Comparison of ENCODE assay signal across 8 cellular contexts in genomic region chr17:79803997-79804855, GRCh38. TPM values are rescaled to one million over a fixed set of nuclear protein-coding genes. Genes with fewer than 3 reads are reported as not detected.
DNase-seq lines count a peak whose midpoint lies in the region; ATAC-seq and TF ChIP-seq lines count a peak whose summit lies in the region.

No MANE protein-coding gene starts in this region.

- H3K9me3 Mint-ChIP-seq in Caco-2 (ENCODE audit: unreplicated experiment) (no peaks in the 10 kb centered on the region), memory B cell (peaks cover 5% of the 10 kb centered on the region)

- H3K9ac ChIP-seq in Karpas-422 (ENCODE audit: low read length), result peak overlapping the region; percentile 63

- intact Hi-C loops in Caco-2 (cut with micrococcal nuclease; ENCODE audit: unreplicated experiment), result loop anchor here (5.0 kb wide), 1 partner anchor 33 kb away; the partner anchor contains the start of gene CBX4

- H3K27ac Mint-ChIP-seq in Caco-2 (ENCODE audit: unreplicated experiment) (peak overlapping the region; percentile 51), memory B cell (peak overlapping the region; percentile 82)

- peak overlapping the region; percentile 70 for H3K4me2 ChIP-seq in Karpas-422 (ENCODE audit: low read depth, low read length, poor library complexity, severe bottlenecking)

- ATAC-seq in GM21423 (IDR thresholded peaks at IDR 0.05; ENCODE audit: unreplicated experiment) (peak; percentile 69), memory B cell (ENCODE audit: low read depth) (peak; percentile 88)

- H3K4me3 ChIP-seq in Caco-2 (ENCODE audit: low read depth, low read length) (peak overlapping the region; percentile 61), Karpas-422 (ENCODE audit: low read length) (peak overlapping the region; percentile 60)

- DNase-seq in Caco-2, result peak; percentile 71 to 80
- peak; percentile 91 for DNase-seq in Karpas-422
- DNase-seq in activated T-cell treated with anti-CD3 and anti-CD28 coated beads, Interleukin-2, amount 50 U/mL, for 1 hour, result peak; percentile 52
- DNase-seq in memory B cell (ENCODE audit: low spot score in 2 of 2), result peak; percentile 52 to 60
- DNase-seq in AG08396 (ENCODE audit: low spot score), result no peak
- no peak for DNase-seq in ureter (ENCODE audit: low spot score)
- no peak for DNase-seq in iPS-NIHi11 (ENCODE audit: low spot score)

- H3K9me3 ChIP-seq in Caco-2 (no peaks in the 10 kb centered on the region), Karpas-422 (ENCODE audit: low read length) (no peaks in the 10 kb centered on the region)

- TSS peak; percentile 45 for BruUV-seq in Caco-2 (replicated peaks; lab: Mats Ljungman, UMichigan)

- TF ChIP-seq CTCF in Caco-2 (IDR thresholded peaks at IDR 0.05; ENCODE audit: insufficient read depth in 1 of 2, low read depth in 1 of 2, low read length in 1 of 2, severe bottlenecking in 1 of 2, unreplicated experiment in 1 of 2), result no peak

- H3K9me2 ChIP-seq in Karpas-422 (replicated peaks; ENCODE audit: insufficient read depth, low read length), result no peaks in the 10 kb centered on the region

- H3K27me3 ChIP-seq in Caco-2 (replicated peaks; ENCODE audit: control insufficient read depth, insufficient read depth, low read length) (no peaks in the 10 kb centered on the region), Karpas-422 (ENCODE audit: low read length) (no peaks in the 10 kb centered on the region)

- POLR2A ChIA-PET in Caco-2 (lab: Charles Lee), result interaction anchor here (0.8 to 1.4 kb wide), 3 partner anchors 35 to 190 kb away, joined by 3 to 7 read pairs (median 5); partner anchors contain the start of gene CBX4

- H3K36me3 Mint-ChIP-seq in Caco-2 (ENCODE audit: insufficient read depth, unreplicated experiment), result peaks cover 11% of the 10 kb centered on the region
- peaks cover 7% of the 10 kb centered on the region for H3K36me3 Mint-ChIP-seq in memory B cell

- peak overlapping the region; percentile 59; the same call in 1 of the 2 replicates for H2AFZ ChIP-seq in Karpas-422 (ENCODE audit: low read length)

- H4K20me1 ChIP-seq in Karpas-422 (ENCODE audit: insufficient read depth, low read depth, low read length), result no peaks in the 10 kb centered on the region

- no peaks in the 10 kb centered on the region for H3K36me3 ChIP-seq in Caco-2 (ENCODE audit: control insufficient read depth, insufficient read depth, low read length)
- H3K36me3 ChIP-seq in Karpas-422 (ENCODE audit: insufficient read depth, low read length), result no peaks in the 10 kb centered on the region

- H3K79me2 ChIP-seq in Karpas-422 (ENCODE audit: low read length), result no peaks in the 10 kb centered on the region

- CTCF ChIA-PET in Caco-2 (lab: Charles Lee), result interaction anchor here (0.7 to 1.6 kb wide), 5 partner anchors 35 to 112 kb away, joined by 3 to 6 read pairs (median 5); partner anchors contain the start of gene CBX4

- H3K4me3 Mint-ChIP-seq in Caco-2 (ENCODE audit: unreplicated experiment), result peak overlapping the region; percentile 84
- H3K4me3 Mint-ChIP-seq in memory B cell, result peak overlapping the region; percentile 59

- peak overlapping the region; percentile 56 for H3K27ac ChIP-seq in Karpas-422 (ENCODE audit: low read length)

- H3K4me1 Mint-ChIP-seq in Caco-2 (ENCODE audit: low read depth, unreplicated experiment) (peaks cover 22% of the 10 kb centered on the region), memory B cell (peaks cover 20% of the 10 kb centered on the region)

- no peaks in the 10 kb centered on the region for H3K27me3 Mint-ChIP-seq in Caco-2 (ENCODE audit: insufficient read depth, unreplicated experiment)
- peaks cover 45% of the 10 kb centered on the region for H3K27me3 Mint-ChIP-seq in memory B cell

- H3K4me1 ChIP-seq in Caco-2 (peaks cover 28% of the 10 kb centered on the region), Karpas-422 (ENCODE audit: low read length) (peaks cover 50% of the 10 kb centered on the region)

RNA-seq across cellular contexts. Expression of gene CBX8, which starts 7.3 kb away (rescaled TPM):
- total RNA-seq in Caco-2 (2022), result 34.3 and 36.6 TPM in 2 replicates
- total RNA-seq in Karpas-422 (2014; rRNA removed; shearing (Covaris generic); ENCODE audit: low replicate concordance), result 8.0 and 26.4 TPM in 2 replicates
- 6.5 TPM for total RNA-seq in ureter

RNA-seq across cellular contexts. Expression of gene CBX2, which starts 26.3 kb away (rescaled TPM):
- total RNA-seq in Caco-2 (2022) (50.0 and 52.8 TPM in 2 replicates), ureter (3.8 TPM)
- total RNA-seq in Karpas-422 (2014; rRNA removed; shearing (Covaris generic); ENCODE audit: low replicate concordance), result 4.8 and 8.4 TPM in 2 replicates

RNA-seq across cellular contexts. Expression of gene CBX4, which starts 35.0 kb away (rescaled TPM):
- total RNA-seq in Caco-2 (2022), result 90.8 and 114 TPM in 2 replicates
- total RNA-seq in Karpas-422 (2014; rRNA removed; shearing (Covaris generic); ENCODE audit: low replicate concordance), result 33.3 and 86.5 TPM in 2 replicates
- total RNA-seq in ureter, result 36.7 TPM

Comparison
In these comparisons a context has a peak if more than half of its experiments do, and no peak if none do; other contexts are left out.
1. DNase-seq: peak in Caco-2 (2 of 2), Karpas-422 (single experiment), activated T-cell treated with anti-CD3 and anti-CD28 coated beads, Interleukin-2, amount 50 U/mL, for 1 hour (single experiment) and memory B cell (2 of 2); none in AG08396 (single experiment), ureter (single experiment) and iPS-NIHi11 (single experiment).